Comparison of ENCODE assay signal across 20 cellular contexts in the genomic region with DNA sequence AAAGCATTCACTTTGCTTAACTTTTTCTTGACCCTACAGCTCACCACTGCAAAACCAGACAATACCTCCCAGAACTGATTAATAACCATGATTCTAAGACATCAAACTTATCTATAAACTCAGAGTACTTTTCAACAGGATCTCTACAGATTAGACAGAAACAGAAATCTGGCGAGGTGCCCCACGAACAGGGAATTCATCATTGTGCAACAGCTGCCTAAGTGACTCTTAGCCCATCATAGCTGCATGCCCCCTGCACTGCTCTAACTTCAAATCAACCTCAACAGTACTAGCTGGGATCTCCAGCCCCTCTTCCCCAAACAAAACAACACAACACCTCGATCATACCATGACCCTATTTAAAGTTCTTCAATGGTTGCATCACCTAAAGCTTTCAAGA. TPM values are rescaled to one million over a fixed set of nuclear protein-coding genes. Genes with fewer than 3 reads are reported as not detected.
DNase-seq lines count a peak whose midpoint lies in the region; ATAC-seq and TF ChIP-seq lines count a peak whose summit lies in the region.
"Had no signal": no experiment of that assay in that cellular context is flagged by ENCODE, and none has a peak within 500 bp of the region (broad histone marks: within the 10 kb centered on the region; RNA-seq: fewer than 3 reads in every experiment).

No MANE protein-coding gene starts in this region.

- H3K36me3 Mint-ChIP-seq in activated CD4-positive, alpha-beta T cell treated with anti-CD3 and anti-CD28 coated beads, Interleukin-2, amount 10 ng/mL, durations not matched to agents 24 days and 14 days (ENCODE audit: low read depth): peaks cover 73% of the 10 kb centered on the region
- H3K36me3 Mint-ChIP-seq in activated CD4-positive, alpha-beta T cell treated with anti-CD3 and anti-CD28 coated beads for 36 hours (ENCODE audit: low read depth): peaks cover 52% of the 10 kb centered on the region
- H3K36me3 Mint-ChIP-seq in Caco-2 (ENCODE audit: insufficient read depth, unreplicated experiment): peaks cover 98% of the 10 kb centered on the region

- H3K9me3 ChIP-seq in Caco-2 (peaks cover 16% of the 10 kb centered on the region), adrenal gland (replicated peaks in 1 of 3) (no peaks in the 10 kb centered on the region)

- H3K9me3 Mint-ChIP-seq in activated CD4-positive, alpha-beta T cell treated with anti-CD3 and anti-CD28 coated beads, Interleukin-2, amount 10 ng/mL, durations not matched to agents 24 days and 14 days: peaks cover 7% of the 10 kb centered on the region
- H3K9me3 Mint-ChIP-seq in activated CD4-positive, alpha-beta T cell treated with anti-CD3 and anti-CD28 coated beads for 36 hours (ENCODE audit: low read depth): no peaks in the 10 kb centered on the region
- H3K9me3 Mint-ChIP-seq in Caco-2 (ENCODE audit: unreplicated experiment): peaks cover 10% of the 10 kb centered on the region

- no peak overlapping the region for H3K4me3 Mint-ChIP-seq in activated CD4-positive, alpha-beta T cell treated with anti-CD3 and anti-CD28 coated beads, Interleukin-2, amount 10 ng/mL, durations not matched to agents 24 days and 14 days
- H3K4me3 Mint-ChIP-seq in activated CD4-positive, alpha-beta T cell treated with anti-CD3 and anti-CD28 coated beads for 36 hours: no peak overlapping the region
- H3K4me3 Mint-ChIP-seq in Caco-2 (ENCODE audit: unreplicated experiment): peak overlapping the region; percentile 33
- H3K4me3 Mint-ChIP-seq: CD4-positive, alpha-beta memory T cell; H9 had no signal

- POLR2A ChIA-PET in activated CD4-positive, alpha-beta T cell treated with anti-CD3 and anti-CD28 coated beads for 36 hours (lab: Charles Lee): no interaction called here
- POLR2A ChIA-PET in Caco-2 (lab: Charles Lee): no interaction called here

- no peaks in the 10 kb centered on the region for H3K27me3 Mint-ChIP-seq in activated CD4-positive, alpha-beta T cell treated with anti-CD3 and anti-CD28 coated beads, Interleukin-2, amount 10 ng/mL, durations not matched to agents 24 days and 14 days
- no peaks in the 10 kb centered on the region for H3K27me3 Mint-ChIP-seq in activated CD4-positive, alpha-beta T cell treated with anti-CD3 and anti-CD28 coated beads for 36 hours
- H3K27me3 Mint-ChIP-seq in Caco-2 (ENCODE audit: insufficient read depth, unreplicated experiment): no peaks in the 10 kb centered on the region
- H3K27me3 Mint-ChIP-seq: CD4-positive, alpha-beta memory T cell had no signal

- CTCF ChIA-PET in activated CD4-positive, alpha-beta T cell treated with anti-CD3 and anti-CD28 coated beads for 36 hours (lab: Charles Lee): interaction anchor here (0.5 to 2.1 kb wide), 4 partner anchors 12 to 543 kb away, joined by 3 to 8 read pairs (median 3); no protein-coding TSS in a partner anchor
- CTCF ChIA-PET in Caco-2 (lab: Charles Lee): no interaction called here

- H3K27ac ChIP-seq in adrenal gland: no peak overlapping the region

- TF ChIP-seq POLR2A in adrenal gland (IDR thresholded peaks at IDR 0.05): no peak

- no peak for ATAC-seq in activated CD4-positive, alpha-beta T cell treated with anti-CD3 and anti-CD28 coated beads for 36 hours
- no peak for ATAC-seq in HG02642 (IDR thresholded peaks at IDR 0.05; ENCODE audit: poor library complexity, unreplicated experiment)

- H3K4me1 ChIP-seq in Caco-2 (no peaks in the 10 kb centered on the region), adrenal gland (replicated peaks in 1 of 2) (peaks cover 0 to 8% of the 10 kb centered on the region in 2 donors)

- peak; percentile 34 for DNase-seq in activated CD4-positive, alpha-beta T cell treated with anti-CD3 and anti-CD28 coated beads, Interleukin-2, amount 10 ng/mL, durations not matched to agents 24 days and 14 days
- no peak for DNase-seq in activated CD4-positive, alpha-beta T cell treated with anti-CD3 and anti-CD28 coated beads for 36 hours
- DNase-seq in Caco-2 (no peak), adrenal gland (peak in 4 of 7 donors; percentile 26 to 56 (median 39)), iris pigment epithelial cell (ENCODE audit: low read depth) (peak; percentile 60), NCI-H187 treated with DMSO at 0.1 percent for 48 hours (lab: John Stamatoyannopoulos, UW) (no peak), amniotic stem cell (lab: John Stamatoyannopoulos, UW) (no peak)
- DNase-seq: 8988T; CD4-positive, alpha-beta memory T cell; DMS79; H9; NCI-H1417 treated with DMSO at 0.1 percent for 48 hours; NCI-H2029 treated with DMSO at 0.1 percent for 48 hours; NCI-H2171 treated with DMSO at 0.1 percent for 48 hours; NCI-H748 treated with DMSO at 0.1 percent for 48 hours; RPMI8226 had no signal

- intact Hi-C loops in activated CD4-positive, alpha-beta T cell treated with anti-CD3 and anti-CD28 coated beads, Interleukin-2, amount 10 ng/mL, durations not matched to agents 24 days and 14 days (cut with micrococcal nuclease): no loop called here
- intact Hi-C loops in activated CD4-positive, alpha-beta T cell treated with anti-CD3 and anti-CD28 coated beads for 36 hours (cut with DNase I, micrococcal nuclease): no loop called here
- intact Hi-C loops in Caco-2 (cut with micrococcal nuclease; ENCODE audit: unreplicated experiment): no loop called here
- intact Hi-C loops in adrenal gland (cut with DNase I): no loop called here

- H3K27me3 ChIP-seq in Caco-2 (replicated peaks; ENCODE audit: control insufficient read depth, insufficient read depth, low read length): no peaks in the 10 kb centered on the region
- H3K27me3 ChIP-seq in adrenal gland: no peaks in the 10 kb centered on the region

- TF ChIP-seq CTCF in Caco-2 (IDR thresholded peaks at IDR 0.05; ENCODE audit: insufficient read depth in 1 of 2, low read depth in 1 of 2, low read length in 1 of 2, severe bottlenecking in 1 of 2, unreplicated experiment in 1 of 2) (no peak), adrenal gland (IDR thresholded peaks at IDR 0.05) (no peak)

- H3K27ac Mint-ChIP-seq in activated CD4-positive, alpha-beta T cell treated with anti-CD3 and anti-CD28 coated beads, Interleukin-2, amount 10 ng/mL, durations not matched to agents 24 days and 14 days: no peak overlapping the region
- no peak overlapping the region for H3K27ac Mint-ChIP-seq in activated CD4-positive, alpha-beta T cell treated with anti-CD3 and anti-CD28 coated beads for 36 hours
- no peak overlapping the region for H3K27ac Mint-ChIP-seq in Caco-2 (ENCODE audit: unreplicated experiment)
- H3K27ac Mint-ChIP-seq: H9 had no signal

- no TSS peak for BruUV-seq in Caco-2 (replicated peaks; lab: Mats Ljungman, UMichigan)

- no peak overlapping the region for H3K4me3 ChIP-seq in Caco-2 (ENCODE audit: low read depth, low read length)
- H3K4me3 ChIP-seq in adrenal gland: no peak overlapping the region

- WGBS in adrenal gland, 4 donors: 65 to 81% (median 76%) methylated on average over 3 of the region's 3 CpGs

- H3K36me3 ChIP-seq in Caco-2 (ENCODE audit: control insufficient read depth, insufficient read depth, low read length) (peaks cover 7% of the 10 kb centered on the region), adrenal gland (replicated peaks in 1 of 2) (peaks cover 0 to 66% of the 10 kb centered on the region in 2 donors)

- H3K4me1 Mint-ChIP-seq in activated CD4-positive, alpha-beta T cell treated with anti-CD3 and anti-CD28 coated beads, Interleukin-2, amount 10 ng/mL, durations not matched to agents 24 days and 14 days: peaks cover 2% of the 10 kb centered on the region
- H3K4me1 Mint-ChIP-seq in activated CD4-positive, alpha-beta T cell treated with anti-CD3 and anti-CD28 coated beads for 36 hours: no peaks in the 10 kb centered on the region
- no peaks in the 10 kb centered on the region for H3K4me1 Mint-ChIP-seq in Caco-2 (ENCODE audit: low read depth, unreplicated experiment)
- H3K4me1 Mint-ChIP-seq: H9 had no signal

RNA-seq across cellular contexts. Expression of gene COL23A1, which starts 16.1 kb away (rescaled TPM):
- 0.07 and 0.09 TPM in 2 replicates for total RNA-seq in activated CD4-positive, alpha-beta T cell treated with anti-CD3 and anti-CD28 coated beads, Interleukin-2, amount 10 ng/mL, durations not matched to agents 24 days and 14 days
- total RNA-seq in activated CD4-positive, alpha-beta T cell treated with anti-CD3 and anti-CD28 coated beads for 36 hours: not detected
- total RNA-seq in Caco-2 (2022): 0.09 and 0.18 TPM in 2 replicates
- 1 to 10 TPM in 3 of 8 donors, under 1 TPM in 5; 0.36 to 1.4 (median 0.88) TPM for total RNA-seq in adrenal gland
- 1 to 10 TPM in 2 of 3 donors, under 1 TPM in 1; 0.09 to 4.4 (median 2.4) TPM for polyA plus RNA-seq in adrenal gland
- total RNA-seq: HT-29, NCI-H460 had no signal
- polyA plus RNA-seq: BJ; CD4-positive, alpha-beta memory T cell had no signal

RNA-seq across cellular contexts. Expression of gene CLK4, which starts 20.6 kb away (rescaled TPM):
- 26.0 and 26.1 TPM in 2 replicates for total RNA-seq in activated CD4-positive, alpha-beta T cell treated with anti-CD3 and anti-CD28 coated beads, Interleukin-2, amount 10 ng/mL, durations not matched to agents 24 days and 14 days
- 10 to 100 TPM; 21.2 to 22.6 TPM for total RNA-seq in activated CD4-positive, alpha-beta T cell treated with anti-CD3 and anti-CD28 coated beads for 36 hours
- total RNA-seq in Caco-2 (2022) (26.3 and 26.5 TPM in 2 replicates), adrenal gland (10 to 100 TPM in 7 of 8 donors, 1 to 10 TPM in 1; 7.3 to 44.6 (median 24.5) TPM)
- polyA plus RNA-seq in adrenal gland: 10 to 100 TPM; 15.1 to 57.0 (median 33.5) TPM

Comparison
In these comparisons a context has a peak if more than half of its experiments do, and no peak if none do; other contexts are left out.
1. DNase-seq: peak in activated CD4-positive, alpha-beta T cell treated with anti-CD3 and anti-CD28 coated beads, Interleukin-2, amount 10 ng/mL, durations not matched to agents 24 days and 14 days (single experiment), adrenal gland (4 of 7) and iris pigment epithelial cell (single experiment); none in activated CD4-positive, alpha-beta T cell treated with anti-CD3 and anti-CD28 coated beads for 36 hours (single experiment), Caco-2 (0 of 2), NCI-H187 treated with DMSO at 0.1 percent for 48 hours (single experiment) and amniotic stem cell (single experiment).